In genomic region chr1:38547346-38547745, GRCh38 we compare ENCODE assay signal across 18 cellular contexts.
DNase-seq lines count a peak whose midpoint lies in the region; ATAC-seq and TF ChIP-seq lines count a peak whose summit lies in the region.
"Had no signal": no experiment of that assay in that cellular context is flagged by ENCODE, and none has a peak within 500 bp of the region (broad histone marks: within the 10 kb centered on the region; RNA-seq: fewer than 3 reads in every experiment).

No MANE protein-coding gene starts in this region.

- no peaks in the 10 kb centered on the region for H3K79me2 ChIP-seq in hepatocyte

- CTCF ChIA-PET in A673 (lab: Charles Lee), result no interaction called here

- WGBS in hepatocyte (ENCODE audit: low lambda C conversion rate, missing lambda C conversion rate), result 60% methylated on average over 5 of the region's 5 CpGs

- no peaks in the 10 kb centered on the region for H3K36me3 ChIP-seq in MG63
- no peaks in the 10 kb centered on the region for H3K36me3 ChIP-seq in hepatocyte (replicated peaks; ENCODE audit: insufficient read depth, low read depth)
- no peaks in the 10 kb centered on the region for H3K36me3 ChIP-seq in A673 (ENCODE audit: insufficient read depth, low read length, poor library complexity, severe bottlenecking)

- no peak for ATAC-seq in HG03045 (IDR thresholded peaks at IDR 0.05; ENCODE audit: unreplicated experiment)
- ATAC-seq: A549 had no signal

- no TSS peak for BruUV-seq in A673 (replicated peaks; lab: Mats Ljungman, UMichigan)

- H2AFZ ChIP-seq in hepatocyte, result no peak overlapping the region
- H2AFZ ChIP-seq: GM23248 had no signal

- H3K4me2 ChIP-seq in hepatocyte, result no peak overlapping the region
- H3K4me2 ChIP-seq: A549 had no signal

- peak; percentile 86 for DNase-seq in MG63
- peak; percentile 28 for DNase-seq in hepatocyte (ENCODE audit: low spot score)
- peak; percentile 52 for DNase-seq in left kidney (ENCODE audit: low read depth, low spot score)
- DNase-seq in superior temporal gyrus (ENCODE audit: extremely low spot score), result peak; percentile 69
- DNase-seq in dermis blood vessel endothelial cell, result no peak
- DNase-seq in A673 (ENCODE audit: low spot score), result no peak
- DNase-seq: 8988T; C1 segment of cervical spinal cord; Calu3; CD4-positive, alpha-beta memory T cell; COR-L47; DMS53; DMS79 treated with DMSO at 0.1 percent for 48 hours; GM23248; H7; HCEC 1CT had no signal

- TF ChIP-seq CTCF in hepatocyte (IDR thresholded peaks at IDR 0.05; ENCODE audit: poor library complexity), result no peak
- TF ChIP-seq CTCF in A673 (conservative IDR thresholded peaks at IDR 0.05; ENCODE audit: low read depth, low read length), result no peak

- H3K27ac ChIP-seq in hepatocyte (no peak overlapping the region), A673 (ENCODE audit: low read depth, low read length, poor library complexity, severe bottlenecking) (no peak overlapping the region)
- H3K27ac ChIP-seq: A549, GM23248 had no signal

- POLR2A ChIA-PET in A673 (lab: Charles Lee; ENCODE audit: low non-redundant PET), result no interaction called here

- H3K4me1 ChIP-seq in hepatocyte (ENCODE audit: insufficient read depth) (no peaks in the 10 kb centered on the region), A673 (ENCODE audit: insufficient read depth, low read length, poor library complexity, severe bottlenecking) (no peaks in the 10 kb centered on the region)
- H3K4me1 ChIP-seq: A549 had no signal

- intact Hi-C loops in A673 (cut with micrococcal nuclease; ENCODE audit: unreplicated experiment), result no loop called here

- H3K27me3 ChIP-seq in MG63 (no peaks in the 10 kb centered on the region), hepatocyte (no peaks in the 10 kb centered on the region), A673 (replicated peaks; ENCODE audit: insufficient read depth, low read depth, low read length, poor library complexity) (no peaks in the 10 kb centered on the region)

- no peak overlapping the region for H3K4me3 ChIP-seq in MG63
- no peak overlapping the region for H3K4me3 ChIP-seq in hepatocyte
- no peak overlapping the region for H3K4me3 ChIP-seq in A673 (ENCODE audit: low read depth, low read length, poor library complexity, severe bottlenecking)
- H3K4me3 ChIP-seq: A549, GM23248 had no signal

- H4K20me1 ChIP-seq in hepatocyte (ENCODE audit: insufficient read depth, poor library complexity, severe bottlenecking), result no peaks in the 10 kb centered on the region

- no peaks in the 10 kb centered on the region for H3K9me2 ChIP-seq in hepatocyte (replicated peaks; ENCODE audit: insufficient read depth)

- H3K9me3 ChIP-seq in MG63 (no peaks in the 10 kb centered on the region), hepatocyte (ENCODE audit: low read depth) (no peaks in the 10 kb centered on the region), A673 (ENCODE audit: low read depth, low read length, poor library complexity, severe bottlenecking) (no peaks in the 10 kb centered on the region)
- H3K9me3 ChIP-seq: A549 had no signal

Comparison
In these comparisons a context has a peak if more than half of its experiments do, and no peak if none do; other contexts are left out.
1. DNase-seq: peak in MG63 (single experiment), hepatocyte (single experiment), left kidney (single experiment) and superior temporal gyrus (single experiment); none in dermis blood vessel endothelial cell (single experiment) and A673 (single experiment).